Comparison of ENCODE assay signal across 8 cellular contexts in genomic region chrX:71254092-71254941, GRCh38. TPM values are rescaled to one million over a fixed set of nuclear protein-coding genes. Genes with fewer than 3 reads are reported as not detected.
DNase-seq lines count a peak whose midpoint lies in the region; ATAC-seq and TF ChIP-seq lines count a peak whose summit lies in the region.

TSS of gene ZMYM3 (minus strand) at chrX:71254140. CDS start at chrX:71253255, 885 bp downstream.

- H3K27me3 ChIP-seq in adrenal gland (peaks cover 14% of the 10 kb centered on the region), transverse colon (no peaks in the 10 kb centered on the region)

- TF ChIP-seq POLR2A in adrenal gland (IDR thresholded peaks at IDR 0.05) (peak; percentile 39 to 72), transverse colon (IDR thresholded peaks at IDR 0.05) (peak; percentile 41)

- no peak for TF ChIP-seq EP300 in transverse colon (IDR thresholded peaks at IDR 0.05; ENCODE audit: low read depth)

- peak within 1 kb of the TSS; percentile 72 to 92 (median 86) for H3K27ac ChIP-seq in adrenal gland
- H3K27ac ChIP-seq in transverse colon: peak within 1 kb of the TSS; percentile 82 to 92 (median 90)

- intact Hi-C loops in adrenal gland (cut with DNase I) (loop anchor here in 1 of 2 donors (5.0 kb wide), 1 partner anchor 33 kb away; no protein-coding TSS in a partner anchor), cardiac septum (cut with DNase I) (loop anchor here (5.0 to 10.0 kb wide), 2 partner anchors 50 to 113 kb away; partner anchors contain the start of genes ITGB1BP2 and TAF1), transverse colon (cut with DNase I; ENCODE audit: low total_unique reads) (no loop called here)

- TF ChIP-seq CTCF in GM13976 (IDR thresholded peaks at IDR 0.05; ENCODE audit: borderline replicate concordance, control extremely low read depth, extremely low read depth, insufficient read depth, missing control alignments) (no peak), adrenal gland (IDR thresholded peaks at IDR 0.05) (no peak), transverse colon (IDR thresholded peaks at IDR 0.05) (no peak)

- H3K4me3 ChIP-seq in adrenal gland: peak within 1 kb of the TSS; percentile 33 to 60 (median 46)
- H3K4me3 ChIP-seq in transverse colon: peak within 1 kb of the TSS; percentile 40 to 83 (median 64)

- H3K9me3 ChIP-seq in adrenal gland (replicated peaks in 1 of 3) (no peaks in the 10 kb centered on the region), transverse colon (no peaks in the 10 kb centered on the region)

- in situ Hi-C loops in GM13976 (cut with MboI; ENCODE audit: low sequenced_read_pairs, unreplicated experiment): no loop called here
- in situ Hi-C loops in transverse colon (cut with MboI; ENCODE audit: low pct_ligation_motif_present in 1 of 4, low pct_unique_long_range_greater_than_20kb in 1 of 4, low sequenced_read_pairs in 3 of 4): no loop called here

- 0 to 34% (median 15%) methylated on average over 6 to 54 of the region's 54 CpGs for WGBS in adrenal gland, 4 donors
- WGBS in transverse colon (ENCODE audit: low coverage in 1 of 2), 2 donors: 0 to 40% methylated on average over 1 to 45 of the region's 54 CpGs

- H3K4me1 ChIP-seq in adrenal gland (replicated peaks in 1 of 2): peaks cover 0 to 7% of the 10 kb centered on the region in 2 donors
- H3K4me1 ChIP-seq in transverse colon: peaks cover 5 to 18% (median 6%) of the 10 kb centered on the region in 4 donors

- peak; percentile 76 for ATAC-seq in HG02870 (IDR thresholded peaks at IDR 0.05; ENCODE audit: unreplicated experiment)

- DNase-seq in GM13976 (ENCODE audit: low spot score): peak; percentile 90
- DNase-seq in NCI-H146 treated with DMSO at 0.1 percent for 48 hours (lab: John Stamatoyannopoulos, UW; ENCODE audit: unreplicated experiment): peak; percentile 66
- DNase-seq in T-helper 1 cell: peak; percentile 55 to 84 (median 67)
- DNase-seq in adrenal gland: peak; percentile 86 to 92 (median 89)
- peak; percentile 93 for DNase-seq in cardiac septum (ENCODE audit: low spot score)
- peak; percentile 68 for DNase-seq in pons (ENCODE audit: low spot score)
- peak; percentile 88 for DNase-seq in transverse colon

- H3K36me3 ChIP-seq in adrenal gland (replicated peaks in 1 of 2) (peaks cover 0 to 15% of the 10 kb centered on the region in 2 donors), transverse colon (no peaks in the 10 kb centered on the region)

RNA-seq across cellular contexts. Expression of gene ZMYM3, which starts in this region (rescaled TPM):
- total RNA-seq in adrenal gland (10 to 100 TPM; 31.3 to 77.3 (median 47.0) TPM), cardiac septum (12.7 TPM), transverse colon (10 to 100 TPM in 3 of 4 donors, 1 to 10 TPM in 1; 5.2 to 26.9 (median 13.4) TPM)
- 10 to 100 TPM; 23.0 to 36.1 (median 28.8) TPM for polyA plus RNA-seq in adrenal gland

Comparison
In these comparisons a context has a peak if more than half of its experiments do, and no peak if none do; other contexts are left out.
1. Peak in every context shown above with its lines: DNase-seq, ATAC-seq, H3K4me3 ChIP-seq and H3K27ac ChIP-seq.